8 cellular contexts compared by ENCODE assay signal in genomic region chr6:140537834-140538680, GRCh38.
DNase-seq lines count a peak whose midpoint lies in the region; ATAC-seq and TF ChIP-seq lines count a peak whose summit lies in the region.

No MANE protein-coding gene starts in this region.

- TF ChIP-seq POLR2A in gastrocnemius medialis (IDR thresholded peaks at IDR 0.05) = no peak

- H3K27ac ChIP-seq in right cardiac atrium (ENCODE audit: low read length) (no peak overlapping the region), gastrocnemius medialis (peak overlapping the region; percentile 37 to 60 (median 46))

- ATAC-seq in right cardiac atrium (peak; percentile 73 to 92), gastrocnemius medialis (peak; percentile 74 to 82), GM18502 (IDR thresholded peaks at IDR 0.05; ENCODE audit: poor library complexity, unreplicated experiment) (no peak), GM18870 (IDR thresholded peaks at IDR 0.05; ENCODE audit: unreplicated experiment) (no peak)

- H3K4me1 ChIP-seq in right cardiac atrium (ENCODE audit: control insufficient read depth, insufficient read depth, low read length) (no peaks in the 10 kb centered on the region), gastrocnemius medialis (peaks cover 10 to 16% of the 10 kb centered on the region in 2 donors)

- DNase-seq in H4 (ENCODE audit: low spot score) (peak; percentile 91), T1000 (lab: John Stamatoyannopoulos, UW) (peak; percentile 52), right cardiac atrium (peak in 2 of 3 donors; percentile 22 to 51), gastrocnemius medialis (peak in 1 of 2 donors; percentile 20), D341Med (ENCODE audit: low spot score) (no peak), DMS153 treated with DMSO at 0.1 percent for 48 hours (lab: John Stamatoyannopoulos, UW; ENCODE audit: unreplicated experiment) (no peak)

- H3K36me3 ChIP-seq in gastrocnemius medialis = no peaks in the 10 kb centered on the region

- WGBS in right cardiac atrium = 16% methylated on average over 8 of the region's 8 CpGs

- in situ Hi-C loops in gastrocnemius medialis (cut with MboI; ENCODE audit: low sequenced_read_pairs in 4 of 4) = no loop called here

- H3K9me3 ChIP-seq in right cardiac atrium (ENCODE audit: control insufficient read depth, low read length) = no peaks in the 10 kb centered on the region
- no peaks in the 10 kb centered on the region for H3K9me3 ChIP-seq in gastrocnemius medialis

- no peak for TF ChIP-seq CTCF in gastrocnemius medialis (IDR thresholded peaks at IDR 0.05 in 4 of 5, conservative IDR thresholded peaks at IDR 0.05 in 1 of 5)

- H3K4me3 ChIP-seq in right cardiac atrium (ENCODE audit: low read length) = no peak overlapping the region
- H3K4me3 ChIP-seq in gastrocnemius medialis = peak overlapping the region in 3 of 4 donors; percentile 3 to 43 (median 9)

- no peaks in the 10 kb centered on the region for H3K27me3 ChIP-seq in right cardiac atrium (ENCODE audit: control insufficient read depth, insufficient read depth)
- H3K27me3 ChIP-seq in gastrocnemius medialis = no peaks in the 10 kb centered on the region

- intact Hi-C loops in right cardiac atrium (cut with DNase I) (no loop called here), gastrocnemius medialis (cut with DNase I; ENCODE audit: low total_unique reads) (no loop called here)

Comparison
In these comparisons a context has a peak if more than half of its experiments do, and no peak if none do; other contexts are left out.
1. DNase-seq: peak in H4 (single experiment), T1000 (single experiment) and right cardiac atrium (2 of 3); none in D341Med (single experiment) and DMS153 treated with DMSO at 0.1 percent for 48 hours (single experiment).
2. ATAC-seq: peak in right cardiac atrium (2 of 2) and gastrocnemius medialis (2 of 2); none in GM18502 (single experiment) and GM18870 (single experiment).